ENCODE assay signal across 28 cellular contexts in genomic region chr4:152180369-152180768, GRCh38.
"Had no signal": no experiment of that assay in that cellular context is flagged by ENCODE, and none has a peak within 500 bp of the region (broad histone marks: within the 10 kb centered on the region; RNA-seq: fewer than 3 reads in every experiment).

No MANE protein-coding gene starts in this region.

- H3K4me1 Mint-ChIP-seq: neural progenitor cell had no signal

- H3K4me3 ChIP-seq: neural progenitor cell, ovary, psoas muscle, right lobe of liver, sigmoid colon, stomach, thoracic aorta, thyroid gland, tibial nerve, upper lobe of left lung, vagina had no signal

- H3K27me3 ChIP-seq: neural progenitor cell, ovary, right lobe of liver, sigmoid colon, stomach, thyroid gland, tibial nerve, upper lobe of left lung, vagina had no signal

- ATAC-seq: right cardiac atrium; right lobe of liver; stimulated activated effector memory CD8-positive, alpha-beta T cell treated with anti-CD3 and anti-CD28 coated beads, Interleukin-12 subunit alpha, Interleukin-12 subunit beta, amount 100 ng/mL, for 72 hours; stimulated activated naive B cell treated with anti-CD40 and anti-IgM and Interleukin-4, amounts not matched to agents 10 μg/mL and 1 μg/mL and 100 μg/mL, for 72 hours had no signal

- FAIRE-seq: small intestine, urothelium cell line had no signal

- H3K36me3 Mint-ChIP-seq: neural progenitor cell; stimulated activated effector memory CD8-positive, alpha-beta T cell treated with anti-CD3 and anti-CD28 coated beads, Interleukin-12 subunit alpha, Interleukin-12 subunit beta, amount 100 ng/mL, for 72 hours; stimulated activated naive B cell treated with anti-CD40 and anti-IgM and Interleukin-4, amounts not matched to agents 10 μg/mL and 1 μg/mL and 100 μg/mL, for 72 hours had no signal

- H3K27me3 Mint-ChIP-seq: progenitor cell of endocrine pancreas; stimulated activated naive B cell treated with anti-CD40 and anti-IgM and Interleukin-4, amounts not matched to agents 10 μg/mL and 1 μg/mL and 100 μg/mL, for 72 hours; stimulated activated naive CD8-positive, alpha-beta T cell treated with anti-CD3 and anti-CD28 coated beads, Interleukin-15, Interleukin-2, amounts not matched to agents 100 ng/mL and 50 ng/mL, for 24 hours had no signal

- H3K4me3 Mint-ChIP-seq: nephron; neural progenitor cell; stimulated activated effector memory CD8-positive, alpha-beta T cell treated with anti-CD3 and anti-CD28 coated beads, Interleukin-12 subunit alpha, Interleukin-12 subunit beta, amount 100 ng/mL, for 72 hours; stimulated activated naive B cell treated with anti-CD40 and anti-IgM and Interleukin-4, amounts not matched to agents 10 μg/mL and 1 μg/mL and 100 μg/mL, for 72 hours; stimulated activated naive CD8-positive, alpha-beta T cell treated with anti-CD3 and anti-CD28 coated beads, Interleukin-15, Interleukin-2, amounts not matched to agents 100 ng/mL and 50 ng/mL, for 24 hours had no signal

- H3K27ac ChIP-seq: neural progenitor cell, ovary, parathyroid adenoma, psoas muscle, right lobe of liver, sigmoid colon, stomach, thoracic aorta, thyroid gland, tibial nerve, upper lobe of left lung, vagina had no signal

- H3K79me2 ChIP-seq: parathyroid adenoma had no signal

- H3K4me2 ChIP-seq: neural progenitor cell had no signal

- H2AFZ ChIP-seq: neural progenitor cell, parathyroid adenoma had no signal

- H3K9me3 ChIP-seq: ovary, psoas muscle, right lobe of liver, sigmoid colon, stomach, thoracic aorta, thyroid gland, tibial nerve, upper lobe of left lung, vagina had no signal

- H3K27ac Mint-ChIP-seq: nephron; neural progenitor cell; progenitor cell of endocrine pancreas; stimulated activated effector memory CD8-positive, alpha-beta T cell treated with anti-CD3 and anti-CD28 coated beads, Interleukin-12 subunit alpha, Interleukin-12 subunit beta, amount 100 ng/mL, for 72 hours; stimulated activated naive B cell treated with anti-CD40 and anti-IgM and Interleukin-4, amounts not matched to agents 10 μg/mL and 1 μg/mL and 100 μg/mL, for 72 hours; stimulated activated naive CD8-positive, alpha-beta T cell treated with anti-CD3 and anti-CD28 coated beads, Interleukin-15, Interleukin-2, amounts not matched to agents 100 ng/mL and 50 ng/mL, for 24 hours had no signal

- H3K4me1 ChIP-seq: neural progenitor cell, parathyroid adenoma, psoas muscle, right lobe of liver, sigmoid colon, stomach, thyroid gland, tibial nerve, upper lobe of left lung, vagina had no signal

- H3K9ac ChIP-seq: neural progenitor cell, parathyroid adenoma had no signal

- H3K9me3 Mint-ChIP-seq: nephron; stimulated activated effector memory CD8-positive, alpha-beta T cell treated with anti-CD3 and anti-CD28 coated beads, Interleukin-12 subunit alpha, Interleukin-12 subunit beta, amount 100 ng/mL, for 72 hours; stimulated activated naive CD8-positive, alpha-beta T cell treated with anti-CD3 and anti-CD28 coated beads, Interleukin-15, Interleukin-2, amounts not matched to agents 100 ng/mL and 50 ng/mL, for 24 hours had no signal

- DNase-seq: occipital lobe; ovary; posterior cingulate gyrus; right cardiac atrium; right lobe of liver; sigmoid colon; small intestine; stimulated activated CD4-positive, alpha-beta T cell treated with anti-CD3 and anti-CD28 coated beads, Interleukin-15, amount 100 ng/mL, for 24 hours; stimulated activated CD4-positive, alpha-beta T cell treated with anti-CD3 and anti-CD28 coated beads, Interleukin-2, amount 100 ng/mL, for 24 hours; stimulated activated CD4-positive, alpha-beta T cell treated with anti-CD3 and anti-CD28 coated beads, Interleukin-2, amount 100 ng/mL, for 48 hours; stimulated activated CD4-positive, alpha-beta T cell treated with anti-CD3 and anti-CD28 coated beads, Interleukin-4, amount 100 ng/mL, for 24 hours; stimulated activated naive B cell treated with anti-CD40 and anti-IgM and Interleukin-4, amounts not matched to agents 10 μg/mL and 1 μg/mL and 100 μg/mL, for 72 hours; stimulated activated naive CD4-positive, alpha-beta T cell treated with Interleukin-2 at 50 U/mL for 16 hours; stomach; thyroid gland; trophoblast cell; upper lobe of left lung had no signal

- H3K36me3 ChIP-seq: neural progenitor cell, ovary, right lobe of liver, sigmoid colon, stomach, thoracic aorta, thyroid gland, tibial nerve, upper lobe of left lung, vagina had no signal
